ENCODE assay signal across 21 cellular contexts in the genomic region with DNA sequence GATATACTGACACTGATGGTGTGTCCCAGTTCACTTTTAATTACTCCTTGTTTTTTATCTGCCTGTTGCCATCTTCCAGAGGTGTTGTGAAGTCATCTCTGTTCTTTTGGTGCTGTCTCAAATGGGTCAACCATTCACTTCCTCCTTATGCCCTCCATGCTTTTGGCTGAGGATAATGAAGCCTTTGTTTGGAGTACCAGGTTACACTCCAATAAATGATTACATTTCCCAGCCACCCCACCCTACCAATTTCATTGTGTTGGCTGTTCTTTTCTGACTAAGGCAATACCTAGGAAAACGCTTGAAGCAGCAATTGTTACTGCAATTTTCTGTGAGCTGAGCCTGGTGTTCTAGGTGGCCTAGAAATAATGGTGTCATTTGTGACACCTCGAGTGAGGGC. TPM values are rescaled to one million over a fixed set of nuclear protein-coding genes. Genes with fewer than 3 reads are reported as not detected.
"Had no signal": no experiment of that assay in that cellular context is flagged by ENCODE, and none has a peak within 500 bp of the region (broad histone marks: within the 10 kb centered on the region; RNA-seq: fewer than 3 reads in every experiment).

No MANE protein-coding gene starts in this region.

- FAIRE-seq: bronchial epithelial cell, endometrium had no signal

- H3K27ac ChIP-seq: heart right ventricle, lower lobe of right lung, psoas muscle, upper lobe of right lung had no signal

- H3K4me3 ChIP-seq: heart right ventricle, lower lobe of right lung, psoas muscle, upper lobe of right lung had no signal

- H3K4me1 ChIP-seq: heart right ventricle, lower lobe of right lung, psoas muscle, upper lobe of right lung had no signal

- H3K9me3 ChIP-seq: heart right ventricle, lower lobe of right lung, psoas muscle, upper lobe of right lung had no signal

- H3K4me3 Mint-ChIP-seq: activated naive CD8-positive, alpha-beta T cell treated with anti-CD3 and anti-CD28 coated beads for 36 hours; naive thymus-derived CD8-positive, alpha-beta T cell; T-helper 1 cell treated with Interleukin-12 subunit alpha and Interleukin-12 subunit beta and Interleukin-4 antibody, amounts not matched to agents 30 μg/mL and 1 μg/mL, for 36 hours; WTC11 had no signal

- H3K27me3 Mint-ChIP-seq: activated naive CD8-positive, alpha-beta T cell treated with anti-CD3 and anti-CD28 coated beads for 36 hours; naive thymus-derived CD8-positive, alpha-beta T cell had no signal

- DNase-seq: activated naive CD4-positive, alpha-beta T cell treated with Interleukin-2 at 50 U/mL for 16 hours; activated naive CD8-positive, alpha-beta T cell treated with anti-CD3 and anti-CD28 coated beads for 36 hours; activated T-cell treated with anti-CD3 and anti-CD28 coated beads, Interleukin-2, amount 50 U/mL, for 48 hours; cortex of kidney; erythroblast; foreskin fibroblast; heart right ventricle; islet precursor cell; lower lobe of right lung; naive thymus-derived CD8-positive, alpha-beta T cell; psoas muscle; right cardiac atrium; stimulated activated CD4-positive, alpha-beta T cell treated with anti-CD3 and anti-CD28 coated beads, Interleukin-4, amount 100 ng/mL, for 24 hours; stimulated activated naive CD8-positive, alpha-beta T cell treated with anti-CD3 and anti-CD28 coated beads, Interleukin-15, Interleukin-2, amounts not matched to agents 100 U/mL and 50 U/mL, for 24 hours; T1000; upper lobe of right lung had no signal

- H3K27me3 ChIP-seq: heart right ventricle, upper lobe of right lung had no signal

- H3K4me1 Mint-ChIP-seq: naive thymus-derived CD8-positive, alpha-beta T cell; WTC11 had no signal

- H3K27ac Mint-ChIP-seq: activated naive CD8-positive, alpha-beta T cell treated with anti-CD3 and anti-CD28 coated beads for 36 hours; T-helper 1 cell treated with Interleukin-12 subunit alpha and Interleukin-12 subunit beta and Interleukin-4 antibody, amounts not matched to agents 30 μg/mL and 1 μg/mL, for 36 hours; WTC11 had no signal

- H3K9me3 Mint-ChIP-seq: activated naive CD8-positive, alpha-beta T cell treated with anti-CD3 and anti-CD28 coated beads for 36 hours; naive thymus-derived CD8-positive, alpha-beta T cell; T-helper 1 cell treated with Interleukin-12 subunit alpha and Interleukin-12 subunit beta and Interleukin-4 antibody, amounts not matched to agents 30 μg/mL and 1 μg/mL, for 36 hours; WTC11 had no signal

- ATAC-seq: heart right ventricle; left lobe of liver; lower lobe of right lung; naive thymus-derived CD8-positive, alpha-beta T cell; psoas muscle; right cardiac atrium; stimulated activated naive CD8-positive, alpha-beta T cell treated with anti-CD3 and anti-CD28 coated beads, Interleukin-15, Interleukin-2, amounts not matched to agents 100 U/mL and 50 U/mL, for 24 hours; upper lobe of right lung; WTC11 had no signal

RNA-seq across cellular contexts. Expression of a gene that starts 29.8 kb away (rescaled TPM):
- total RNA-seq: bronchial epithelial cell; naive thymus-derived CD8-positive, alpha-beta T cell had no signal
